In genomic region chr2:85133751-85134254, GRCh38 we compare ENCODE assay signal across 8 cellular contexts. TPM values are rescaled to one million over a fixed set of nuclear protein-coding genes. Genes with fewer than 3 reads are reported as not detected.
DNase-seq lines count a peak whose midpoint lies in the region; ATAC-seq and TF ChIP-seq lines count a peak whose summit lies in the region.

No MANE protein-coding gene starts in this region.

- H3K27ac ChIP-seq in HUES48 (ENCODE audit: low read depth, low read length): peak overlapping the region; percentile 100
- H3K27ac ChIP-seq in right cardiac atrium (ENCODE audit: low read length): peak overlapping the region; percentile 37

- peak overlapping the region; percentile 96 for H3K4me3 ChIP-seq in HUES48 (ENCODE audit: low read depth, low read length)
- H3K4me3 ChIP-seq in adipocyte (ENCODE audit: low read length): peak overlapping the region; percentile 92
- H3K4me3 ChIP-seq in right cardiac atrium (ENCODE audit: low read length): peak overlapping the region; percentile 87

- peak in 1 of 2 donors; percentile 6 for ATAC-seq in right cardiac atrium
- ATAC-seq in sciatic nerve: no peak
- ATAC-seq in GM18505 (IDR thresholded peaks at IDR 0.05; ENCODE audit: unreplicated experiment): no peak
- no peak for ATAC-seq in HG03520 (IDR thresholded peaks at IDR 0.05; ENCODE audit: unreplicated experiment)

- H3K9me3 ChIP-seq in HUES48 (ENCODE audit: control insufficient read depth, insufficient read depth, low read length): no peaks in the 10 kb centered on the region
- no peaks in the 10 kb centered on the region for H3K9me3 ChIP-seq in adipocyte (ENCODE audit: control insufficient read depth, low read length)
- H3K9me3 ChIP-seq in right cardiac atrium (ENCODE audit: control insufficient read depth, low read length): no peaks in the 10 kb centered on the region

- under 1% methylated on average over 57 of the region's 57 CpGs for WGBS in right cardiac atrium

- no peak for TF ChIP-seq POLR2A in GM18505 (IDR thresholded peaks at IDR 0.05; ENCODE audit: borderline replicate concordance, extremely low read depth, insufficient read depth, insufficient read length)

- DNase-seq in DMS53 treated with DMSO at 0.1 percent for 48 hours (lab: John Stamatoyannopoulos, UW; ENCODE audit: unreplicated experiment): peak; percentile 12
- DNase-seq in adipocyte (ENCODE audit: low read depth): peak; percentile 67
- peak; percentile 63 to 84 (median 82) for DNase-seq in right cardiac atrium
- DNase-seq in sciatic nerve (ENCODE audit: low spot score): peak; percentile 71
- DNase-seq in NCI-H1694 (lab: John Stamatoyannopoulos, UW): no peak

- H3K9ac ChIP-seq in HUES48 (ENCODE audit: low read depth, low read length) (peak overlapping the region; percentile 88), adipocyte (ENCODE audit: low read length) (peak overlapping the region; percentile 90)

- intact Hi-C loops in right cardiac atrium (cut with DNase I) (loop anchor here (5.0 kb wide), 3 partner anchors 108 to 153 kb away; no protein-coding TSS in a partner anchor), sciatic nerve (cut with DNase I) (loop anchor here (2.0 kb wide), 1 partner anchor 151 kb away; no protein-coding TSS in a partner anchor)

- H3K36me3 ChIP-seq in HUES48 (ENCODE audit: control insufficient read depth, insufficient read depth, low read length): peaks cover 27% of the 10 kb centered on the region
- no peaks in the 10 kb centered on the region for H3K36me3 ChIP-seq in adipocyte (ENCODE audit: control insufficient read depth, insufficient read depth, low read length, severe bottlenecking)

- H3K27me3 ChIP-seq in HUES48 (ENCODE audit: control insufficient read depth, insufficient read depth, low read length) (peaks cover 6% of the 10 kb centered on the region; the same call in 1 of the 2 replicates), adipocyte (replicated peaks; ENCODE audit: control insufficient read depth, insufficient read depth, low read length) (no peaks in the 10 kb centered on the region), right cardiac atrium (ENCODE audit: control insufficient read depth, insufficient read depth) (no peaks in the 10 kb centered on the region)

- H3K4me1 ChIP-seq in HUES48 (ENCODE audit: control insufficient read depth, insufficient read depth, low read length) (peaks cover 35% of the 10 kb centered on the region), adipocyte (ENCODE audit: control insufficient read depth, insufficient read depth, low read length) (peaks cover 30% of the 10 kb centered on the region), right cardiac atrium (ENCODE audit: control insufficient read depth, insufficient read depth, low read length) (peaks cover 11% of the 10 kb centered on the region)

RNA-seq across cellular contexts. Expression of gene TCF7L1, which starts 0.6 kb away (rescaled TPM):
- total RNA-seq in right cardiac atrium: 10 to 100 TPM; 12.0 to 13.8 (median 12.7) TPM
- polyA plus RNA-seq in right cardiac atrium: 13.0 TPM
- 26.9 TPM for total RNA-seq in sciatic nerve
